Comparison of ENCODE assay signal across 13 cellular contexts in the genomic region with DNA sequence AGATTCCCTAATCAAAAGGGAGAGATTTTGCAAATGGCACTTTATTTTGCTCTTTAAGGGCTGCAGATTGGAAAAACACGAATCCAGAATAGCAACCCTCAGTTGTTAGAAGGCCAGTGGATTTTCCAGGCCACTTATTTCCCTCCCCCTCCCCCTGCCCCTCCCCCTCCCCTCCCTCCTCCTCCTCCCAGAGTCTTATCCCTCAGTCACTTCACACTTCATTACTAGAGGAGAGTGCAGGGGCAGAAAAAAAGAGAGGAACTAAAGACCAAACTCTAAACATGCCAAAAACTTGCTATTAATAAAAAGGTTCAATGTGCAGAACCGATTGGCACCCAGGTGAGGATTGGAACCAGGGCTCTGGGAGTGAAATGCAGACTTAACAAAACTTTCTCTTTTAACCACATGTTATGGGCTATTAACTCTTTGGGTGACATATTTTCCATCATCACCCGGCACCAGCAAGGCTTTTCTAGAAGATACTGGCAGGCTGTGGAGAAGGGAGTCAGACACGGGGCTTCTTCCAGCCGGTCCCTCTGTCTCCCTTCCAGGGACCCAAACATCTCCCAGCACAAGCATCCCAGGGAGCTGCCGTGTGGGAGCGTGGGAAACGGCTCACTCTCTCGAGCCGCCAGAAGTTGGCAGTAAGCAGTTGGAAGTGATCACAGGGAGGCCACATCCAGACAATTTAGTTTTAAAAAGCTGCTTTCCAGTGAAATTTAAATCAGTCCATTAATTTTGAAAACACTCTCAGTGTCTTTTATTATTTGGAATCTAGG. TPM values are rescaled to one million over a fixed set of nuclear protein-coding genes. Genes with fewer than 3 reads are reported as not detected.
A peak's percentile ranks its signal among the peaks of the same experiment; 100 is the strongest.
DNase-seq lines count a peak whose midpoint lies in the region; ATAC-seq and TF ChIP-seq lines count a peak whose summit lies in the region.
"Had no signal": no experiment of that assay in that cellular context is flagged by ENCODE, and none has a peak within 500 bp of the region (broad histone marks: within the 10 kb centered on the region; RNA-seq: fewer than 3 reads in every experiment).

No MANE protein-coding gene starts in this region.

- no peak for TF ChIP-seq CTCF in WTC11 (IDR thresholded peaks at IDR 0.05)
- no peak for TF ChIP-seq CTCF in fibroblast of villous mesenchyme (IDR thresholded peaks at IDR 0.05; ENCODE audit: insufficient read depth, low read depth, low read length)
- no peak for TF ChIP-seq CTCF in mesothelial cell of epicardium (IDR thresholded peaks at IDR 0.05; ENCODE audit: unreplicated experiment)

- H3K27me3 Mint-ChIP-seq in WTC11 (ENCODE audit: low read depth), result no peaks in the 10 kb centered on the region
- H3K27me3 Mint-ChIP-seq in mesothelial cell of epicardium (ENCODE audit: low read depth), result peaks cover 15% of the 10 kb centered on the region

- H3K4me3 Mint-ChIP-seq in WTC11 (no peak overlapping the region), mesothelial cell of epicardium (no peak overlapping the region)

- peak; percentile 64 for DNase-seq in AG08395 (ENCODE audit: low spot score)
- DNase-seq in WTC11 (ENCODE audit: low spot score), result peak; percentile 19
- DNase-seq in fibroblast of villous mesenchyme (ENCODE audit: low read depth), result peak; percentile 65
- DNase-seq in mesothelial cell of epicardium (ENCODE audit: low spot score in 2 of 2, unreplicated experiment in 2 of 2), result no peak
- no peak for DNase-seq in GM19240 (ENCODE audit: insufficient read length, low spot score)
- DNase-seq: activated effector memory CD4-positive, alpha-beta T cell treated with Interleukin-2 at 50 U/mL for 16 hours; NCI-H1092; NCI-H345; RPMI8226; stimulated activated CD8-positive, alpha-beta memory T cell treated with anti-CD3 and anti-CD28 coated beads, Interleukin-4, amount 100 ng/mL, for 48 hours had no signal

- H3K9me3 Mint-ChIP-seq in WTC11 (peaks cover 8% of the 10 kb centered on the region), mesothelial cell of epicardium (no peaks in the 10 kb centered on the region)

- ATAC-seq in WTC11 (no peak), HG03097 (IDR thresholded peaks at IDR 0.05; ENCODE audit: low FRiP score, unreplicated experiment) (no peak), GM21515 (IDR thresholded peaks at IDR 0.05; ENCODE audit: unreplicated experiment) (no peak), GM21825 (IDR thresholded peaks at IDR 0.05; ENCODE audit: unreplicated experiment) (no peak)

- no peaks in the 10 kb centered on the region; the same call in 1 of the 2 replicates for H3K36me3 Mint-ChIP-seq in WTC11
- peaks cover 2% of the 10 kb centered on the region for H3K36me3 Mint-ChIP-seq in mesothelial cell of epicardium

- H3K4me3 ChIP-seq in fibroblast of villous mesenchyme (ENCODE audit: low read depth, low read length), result no peak overlapping the region

- POLR2A ChIA-PET in WTC11 (lab: Charles Lee), result no interaction called here

- CTCF ChIA-PET in WTC11 (lab: Charles Lee), result interaction anchor here (1.8 kb wide), 1 partner anchor 80 kb away, joined by 8 read pairs; no protein-coding TSS in a partner anchor

- H3K27ac Mint-ChIP-seq in WTC11 (no peak overlapping the region), mesothelial cell of epicardium (peak overlapping the region; percentile 43)

- H3K4me1 Mint-ChIP-seq in WTC11, result peaks cover 17% of the 10 kb centered on the region
- H3K4me1 Mint-ChIP-seq in mesothelial cell of epicardium, result peaks cover 17% of the 10 kb centered on the region

TF ChIP-seq in WTC11, 78 proteins besides CTCF, POLR2A, EP300 and RAD21:
- TF ChIP-seq ELF4 (CRISPR knock-in tag; IDR thresholded peaks at IDR 0.05; ENCODE audit: low read depth) (no peak), JAZF1 (CRISPR knock-in tag; IDR thresholded peaks at IDR 0.05) (no peak)
TF ChIP-seq in WTC11: peak in this region for 0.

RNA-seq across cellular contexts. Expression of a gene that starts 13.6 kb away (rescaled TPM):
- total RNA-seq in WTC11 (2021), result 19.2 to 29.8 TPM (median 28.6 TPM) in 3 replicates
- 204 and 211 TPM in 2 replicates for total RNA-seq in fibroblast of villous mesenchyme
- total RNA-seq in mesothelial cell of epicardium, result 42.4 to 45.5 TPM (median 45.0 TPM) in 3 replicates

Comparison
In these comparisons a context has a peak if more than half of its experiments do, and no peak if none do; other contexts are left out.
1. DNase-seq: peak in AG08395 (single experiment), WTC11 (single experiment) and fibroblast of villous mesenchyme (single experiment); none in mesothelial cell of epicardium (0 of 2) and GM19240 (single experiment).